19 cellular contexts compared by ENCODE assay signal in genomic region chr2:28990445-28990844, GRCh38. TPM values are rescaled to one million over a fixed set of nuclear protein-coding genes. Genes with fewer than 3 reads are reported as not detected.
DNase-seq lines count a peak whose midpoint lies in the region; ATAC-seq and TF ChIP-seq lines count a peak whose summit lies in the region.
"Had no signal": no experiment of that assay in that cellular context is flagged by ENCODE, and none has a peak within 500 bp of the region (broad histone marks: within the 10 kb centered on the region; RNA-seq: fewer than 3 reads in every experiment).

No MANE protein-coding gene starts in this region.

- no peaks in the 10 kb centered on the region for H3K27me3 Mint-ChIP-seq in endodermal cell (ENCODE audit: insufficient read depth)
- H3K27me3 Mint-ChIP-seq in H9 (ENCODE audit: low read depth), result no peaks in the 10 kb centered on the region; the same call in 1 of the 2 replicates
- H3K27me3 Mint-ChIP-seq: CD8-positive, alpha-beta memory T cell had no signal

- TF ChIP-seq EP300 in stomach (IDR thresholded peaks at IDR 0.05), result no peak

- H3K4ac ChIP-seq in H9 (ENCODE audit: low read depth, low read length), result no peak overlapping the region

- no peak for TF ChIP-seq POLR2A in stomach (IDR thresholded peaks at IDR 0.05)

- H3K4me3 ChIP-seq in endodermal cell (ENCODE audit: low read length) (no peak overlapping the region), muscle layer of duodenum (ENCODE audit: low read depth in 1 of 2, low read length in 2 of 2) (no peak overlapping the region), stomach (no peak overlapping the region)
- H3K4me3 ChIP-seq: BLaER1 treated with 17β-estradiol and CSF1 and Interleukin-3, amounts not matched to agents 10 nM and 100 nM; GM23248; PC-9; SJSA1 had no signal

- no peaks in the 10 kb centered on the region for H3K23me2 ChIP-seq in H9 (ENCODE audit: insufficient read length, low read depth, low read length, poor library complexity, severe bottlenecking)

- DNase-seq in RWPE1 (ENCODE audit: low spot score) (no peak), endodermal cell (no peak), stomach (no peak), H9 (no peak), DMS 273 treated with DMSO at 0.1 percent for 48 hours (lab: John Stamatoyannopoulos, UW) (no peak), left cardiac atrium (no peak)
- DNase-seq: CD8-positive, alpha-beta memory T cell; DMS79; HCEC 1CT; NCI-H1417 treated with DMSO at 0.1 percent for 48 hours; NCI-H187 treated with DMSO at 0.1 percent for 48 hours; NCI-H345; NCI-H526; PC-9 had no signal

- H2BK12ac ChIP-seq in H9 (ENCODE audit: insufficient read length, low read depth, low read length), result no peak overlapping the region

- no peak overlapping the region for H2AK5ac ChIP-seq in H9 (ENCODE audit: insufficient read length, low read length)

- H3K4me3 Mint-ChIP-seq in endodermal cell (no peak overlapping the region), H9 (no peak overlapping the region)
- H3K4me3 Mint-ChIP-seq: CD8-positive, alpha-beta memory T cell had no signal

- CTCF ChIA-PET in RWPE1 (lab: Yijun Ruan, JAX), result no interaction called here

- H3K27me3 ChIP-seq in endodermal cell (ENCODE audit: control insufficient read depth, insufficient read depth, low read length, poor library complexity, severe bottlenecking), result no peaks in the 10 kb centered on the region
- H3K27me3 ChIP-seq in muscle layer of duodenum (ENCODE audit: low read depth, low read length), result no peaks in the 10 kb centered on the region
- no peaks in the 10 kb centered on the region for H3K27me3 ChIP-seq in stomach
- no peaks in the 10 kb centered on the region; the same call in 1 of the 2 replicates for H3K27me3 ChIP-seq in H9 (ENCODE audit: insufficient read depth, low read length)
- H3K27me3 ChIP-seq: BLaER1 treated with 17β-estradiol and CSF1 and Interleukin-3, amounts not matched to agents 10 nM and 100 nM; SJSA1 had no signal

- no peaks in the 10 kb centered on the region for H3K36me3 ChIP-seq in endodermal cell (ENCODE audit: control insufficient read depth, insufficient read depth, low read length)
- H3K36me3 ChIP-seq in muscle layer of duodenum (ENCODE audit: control insufficient read depth in 1 of 2, insufficient read depth in 2 of 2, low read length in 2 of 2), result no peaks in the 10 kb centered on the region
- H3K36me3 ChIP-seq in stomach, result no peaks in the 10 kb centered on the region
- H3K36me3 ChIP-seq: BLaER1 treated with 17β-estradiol and CSF1 and Interleukin-3, amounts not matched to agents 10 nM and 100 nM; SJSA1 had no signal

- no peak overlapping the region for H4K91ac ChIP-seq in H9 (ENCODE audit: insufficient read length, low read depth, low read length)

- POLR2A ChIA-PET in RWPE1 (lab: Yijun Ruan, JAX; ENCODE audit: low non-redundant PET), result no interaction called here

- H3K79me2 ChIP-seq in H9 (ENCODE audit: insufficient read depth, low read length), result no peaks in the 10 kb centered on the region

- H2BK120ac ChIP-seq in H9 (ENCODE audit: low read depth, low read length, poor library complexity, severe bottlenecking), result no peak overlapping the region

- H3K27ac ChIP-seq in RWPE1 (peak overlapping the region; percentile 88), endodermal cell (ENCODE audit: low read depth, low read length) (no peak overlapping the region), muscle layer of duodenum (ENCODE audit: low read length) (peak overlapping the region; percentile 16), stomach (peak overlapping the region in 4 of 5 donors; percentile 33 to 68 (median 56)), H9 (ENCODE audit: insufficient read length, low read depth, low read length) (no peak overlapping the region)
- H3K27ac ChIP-seq: BLaER1 treated with 17β-estradiol and CSF1 and Interleukin-3, amounts not matched to agents 10 nM and 100 nM; GM23248; KMS-11; PC-9; SJSA1 had no signal

- no peaks in the 10 kb centered on the region for H4K20me1 ChIP-seq in H9 (ENCODE audit: control insufficient read depth, insufficient read depth, insufficient read length)
- H4K20me1 ChIP-seq: BLaER1 treated with 17β-estradiol and CSF1 and Interleukin-3, amounts not matched to agents 10 nM and 100 nM had no signal

- H3K4me1 Mint-ChIP-seq in endodermal cell (peaks cover 12% of the 10 kb centered on the region), H9 (no peaks in the 10 kb centered on the region; a peak in 1 of 4 replicates)

- H2BK20ac ChIP-seq in H9 (ENCODE audit: low read depth, low read length, poor library complexity, severe bottlenecking), result no peak overlapping the region

- H3T11ph ChIP-seq in H9 (ENCODE audit: low read length), result no peak overlapping the region

- H3K9me3 Mint-ChIP-seq in endodermal cell, result no peaks in the 10 kb centered on the region
- H3K9me3 Mint-ChIP-seq in H9, result no peaks in the 10 kb centered on the region
- H3K9me3 Mint-ChIP-seq: CD8-positive, alpha-beta memory T cell had no signal

- H3K4me1 ChIP-seq in endodermal cell (ENCODE audit: control insufficient read depth, insufficient read depth, low read length), result no peaks in the 10 kb centered on the region
- peaks cover 5 to 40% of the 10 kb centered on the region in 2 donors for H3K4me1 ChIP-seq in muscle layer of duodenum (ENCODE audit: control insufficient read depth in 1 of 2, insufficient read depth in 2 of 2, low read length in 2 of 2)
- H3K4me1 ChIP-seq in stomach, result peaks cover 9 to 37% (median 23%) of the 10 kb centered on the region in 4 donors
- no peaks in the 10 kb centered on the region for H3K4me1 ChIP-seq in H9 (ENCODE audit: insufficient read depth, low read length)
- H3K4me1 ChIP-seq: SJSA1 had no signal

- H3K9me3 ChIP-seq in endodermal cell (ENCODE audit: control insufficient read depth, low read length) (no peaks in the 10 kb centered on the region), muscle layer of duodenum (ENCODE audit: control insufficient read depth in 1 of 2, low read length in 2 of 2) (no peaks in the 10 kb centered on the region), stomach (no peaks in the 10 kb centered on the region), H9 (ENCODE audit: control insufficient read depth, low read depth, low read length) (no peaks in the 10 kb centered on the region)
- H3K9me3 ChIP-seq: BLaER1 treated with 17β-estradiol and CSF1 and Interleukin-3, amounts not matched to agents 10 nM and 100 nM; SJSA1 had no signal

- H3K56ac ChIP-seq in H9 (ENCODE audit: insufficient read length, low read depth, low read length), result no peak overlapping the region

- intact Hi-C loops in stomach (cut with DNase I; ENCODE audit: low total_unique reads) (no loop called here), left cardiac atrium (cut with DNase I) (no loop called here)

- no peak overlapping the region for H3K14ac ChIP-seq in H9 (ENCODE audit: insufficient read depth, low read length)

- H2BK15ac ChIP-seq in H9 (ENCODE audit: low read depth, low read length), result no peak overlapping the region

- H3K4me2 ChIP-seq in H9 (ENCODE audit: insufficient read depth, insufficient read length, low read length), result no peak overlapping the region
- H3K4me2 ChIP-seq: BLaER1 treated with 17β-estradiol and CSF1 and Interleukin-3, amounts not matched to agents 10 nM and 100 nM; KMS-11; PC-9 had no signal

- ATAC-seq in left cardiac atrium, result no peak

- H3K36me3 Mint-ChIP-seq in endodermal cell (ENCODE audit: low read depth) (no peaks in the 10 kb centered on the region), H9 (ENCODE audit: insufficient read depth in 1 of 3, low read depth in 3 of 3) (no peaks in the 10 kb centered on the region)
- H3K36me3 Mint-ChIP-seq: CD8-positive, alpha-beta memory T cell had no signal

- no peak overlapping the region for H3K23ac ChIP-seq in H9 (ENCODE audit: insufficient read length, low read depth, low read length)

- H3K27ac Mint-ChIP-seq in endodermal cell, result peak overlapping the region; percentile 28
- no peak overlapping the region for H3K27ac Mint-ChIP-seq in H9

- no peak overlapping the region for H3K18ac ChIP-seq in H9 (ENCODE audit: insufficient read length, low read depth, low read length)

- H4K8ac ChIP-seq in H9 (replicated peaks; ENCODE audit: insufficient read length, low read depth, low read length), result no peak overlapping the region

- no peaks in the 10 kb centered on the region for H3K79me1 ChIP-seq in H9 (ENCODE audit: insufficient read depth, low read depth, low read length, poor library complexity, severe bottlenecking)

- H3K9ac ChIP-seq in endodermal cell (ENCODE audit: extremely low read depth, low read length, poor library complexity, severe bottlenecking) (no peak overlapping the region), H9 (ENCODE audit: extremely low read depth, insufficient read length, low read length) (no peak overlapping the region)
- H3K9ac ChIP-seq: BLaER1 treated with 17β-estradiol and CSF1 and Interleukin-3, amounts not matched to agents 10 nM and 100 nM; GM23248; KMS-11 had no signal

- 78 to 85% methylated on average over 13 to 16 of the region's 16 CpGs for WGBS in endodermal cell (ENCODE audit: insufficient coverage in 1 of 2, insufficient read length in 1 of 2), 2 experiments
- WGBS in stomach, 5 donors, result 73 to 86% (median 83%) methylated on average over 15 to 16 of the region's 16 CpGs
- no CpG with 5 or more reads among the region's 16 CpGs for WGBS in H9 (ENCODE audit: extremely low coverage, insufficient read length, low lambda C conversion rate)

- H4K5ac ChIP-seq in H9 (ENCODE audit: insufficient read length, low read depth, low read length), result no peak overlapping the region

- TF ChIP-seq CTCF in RWPE1 (conservative IDR thresholded peaks at IDR 0.05; ENCODE audit: low read depth) (no peak), endodermal cell (conservative IDR thresholded peaks at IDR 0.05) (no peak), stomach (IDR thresholded peaks at IDR 0.05) (no peak), H9 (conservative IDR thresholded peaks at IDR 0.05) (no peak)

- H2AFZ ChIP-seq in H9 (ENCODE audit: low read length), result no peak overlapping the region
- H2AFZ ChIP-seq: GM23248, PC-9 had no signal

- no peak overlapping the region for H2BK5ac ChIP-seq in H9 (ENCODE audit: insufficient read length, low read length)

RNA-seq across cellular contexts. Expression of gene TOGARAM2, which starts 9.3 kb away (rescaled TPM):
- total RNA-seq in endodermal cell (1 to 10 TPM in 1 of 2 donors, under 1 TPM in 1; 0.86 to 4.2 TPM), stomach (1 to 10 TPM in 2 of 5 donors, under 1 TPM in 2, not detected in 1; 0.43 to 3.5 (median 1.00) TPM), H9 (2021) (0.18 and 0.83 TPM in 2 replicates), left cardiac atrium (10 to 100 TPM; 15.5 to 24.8 TPM)
- polyA plus RNA-seq in endodermal cell (2013, experiment 1 of 2), result 0.43 TPM
- polyA plus RNA-seq in endodermal cell (2013, experiment 2 of 2), result 0.50 TPM
- 1 to 10 TPM in 1 of 3 donors, under 1 TPM in 2; 0.56 to 1.2 (median 0.80) TPM for polyA plus RNA-seq in stomach
- total RNA-seq: GM23248 had no signal
- polyA plus RNA-seq: GM23248 had no signal

Comparison
In these comparisons a context has a peak if more than half of its experiments do, and no peak if none do; other contexts are left out.
1. H3K27ac ChIP-seq: peak in RWPE1 (single experiment), muscle layer of duodenum (single experiment) and stomach (4 of 5); none in endodermal cell (single experiment) and H9 (single experiment).